Comparison of ENCODE assay signal across 1 cellular context in the genomic region with DNA sequence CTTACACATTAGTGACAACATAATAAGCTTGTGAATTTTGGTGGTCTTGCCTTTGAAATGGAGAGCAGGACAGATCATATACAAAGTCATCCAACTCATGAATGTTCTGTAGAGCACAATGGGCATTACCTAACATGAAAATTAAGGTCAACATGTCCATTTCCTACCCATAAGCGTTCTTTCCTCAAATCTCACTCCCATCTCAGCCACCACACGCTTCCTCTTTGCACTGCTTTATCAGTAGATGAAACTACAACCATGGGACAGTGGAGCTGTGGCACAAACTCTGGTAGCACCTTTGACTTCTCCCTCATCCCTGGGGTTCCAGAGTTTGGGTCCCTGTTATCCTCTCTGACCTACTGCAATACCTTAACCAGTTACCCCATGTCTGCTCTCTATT.
TF ChIP-seq lines count a peak whose summit lies in the region.

No MANE protein-coding gene starts in this region.

TF ChIP-seq in liver, 16 proteins besides CTCF, POLR2A, EP300 and RAD21:
- TF ChIP-seq TAF1 (conservative IDR thresholded peaks at IDR 0.05) (no peak), SP1 (IDR thresholded peaks at IDR 0.05) (no peak), EGR1 (IDR thresholded peaks at IDR 0.05; ENCODE audit: low read depth in 2 of 2) (no peak), RXRA (IDR thresholded peaks at IDR 0.05) (no peak), HNF4A (conservative IDR thresholded peaks at IDR 0.05) (no peak), GABPA (IDR thresholded peaks at IDR 0.05 in 1 of 2, conservative IDR thresholded peaks at IDR 0.05 in 1 of 2) (no peak), REST (IDR thresholded peaks at IDR 0.05) (no peak), FOXA2 (IDR thresholded peaks at IDR 0.05) (no peak), NR2F2 (IDR thresholded peaks at IDR 0.05) (no peak), JUND (IDR thresholded peaks at IDR 0.05) (no peak), FOXA1 (IDR thresholded peaks at IDR 0.05) (no peak), MAX (IDR thresholded peaks at IDR 0.05) (no peak), ZBTB33 (IDR thresholded peaks at IDR 0.05) (no peak), YY1 (IDR thresholded peaks at IDR 0.05) (no peak), HNF4G (IDR thresholded peaks at IDR 0.05) (no peak)
- TF ChIP-seq, protein P1, sequence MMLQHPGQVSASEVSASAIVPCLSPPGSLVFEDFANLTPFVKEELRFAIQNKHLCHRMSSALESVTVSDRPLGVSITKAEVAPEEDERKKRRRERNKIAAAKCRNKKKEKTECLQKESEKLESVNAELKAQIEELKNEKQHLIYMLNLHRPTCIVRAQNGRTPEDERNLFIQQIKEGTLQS (IDR thresholded peaks at IDR 0.05), result no peak
